Comparison of ENCODE assay signal across 8 cellular contexts in the genomic region with DNA sequence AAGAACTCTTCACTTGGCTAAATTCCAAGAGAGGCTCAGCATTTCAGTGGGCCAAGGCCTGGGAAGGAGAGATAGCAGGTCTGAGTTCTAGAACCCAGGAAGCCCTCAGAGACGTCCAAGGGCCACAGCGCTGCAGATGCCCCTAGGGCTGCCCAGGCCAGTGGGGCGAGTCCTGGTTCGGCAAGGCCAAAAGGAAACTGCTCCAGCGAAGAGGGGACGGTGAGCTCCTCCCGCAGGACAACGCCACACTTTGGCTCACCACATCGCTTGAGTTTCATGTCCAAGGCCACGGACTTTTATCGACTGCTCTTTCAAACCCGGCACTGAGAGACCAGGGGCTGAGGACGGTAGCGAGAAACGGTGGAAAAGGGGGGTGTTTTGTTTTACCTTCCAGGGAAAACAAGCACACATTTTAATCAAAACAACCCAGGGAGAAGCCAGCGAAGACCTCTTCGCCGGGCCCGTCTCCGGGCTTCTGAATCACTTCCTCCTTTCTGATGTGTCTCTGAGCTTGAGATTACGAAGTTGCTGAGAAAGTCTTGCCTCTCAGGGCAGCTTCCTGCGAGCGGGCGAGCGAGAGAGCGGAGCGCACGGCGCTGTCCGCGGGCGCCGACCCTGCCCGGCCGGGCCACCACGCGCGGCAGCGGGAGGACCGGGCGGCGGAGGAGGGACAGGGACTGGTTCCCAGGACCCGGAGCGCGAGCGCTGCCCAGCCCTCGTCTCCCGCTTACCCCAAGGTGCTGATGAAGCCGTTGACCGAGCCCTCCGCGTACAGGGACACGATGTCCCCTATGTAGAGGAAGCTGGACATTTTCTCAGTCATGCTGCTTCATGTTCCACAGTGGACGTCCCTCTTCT.
DNase-seq lines count a peak whose midpoint lies in the region; ATAC-seq lines count a peak whose summit lies in the region.

No MANE protein-coding gene starts in this region.

- H3K4me3 ChIP-seq in endocrine pancreas (ENCODE audit: control insufficient read depth, insufficient read depth, low read length) = peak overlapping the region; percentile 71

- peak; percentile 48 for ATAC-seq in GM18909 (IDR thresholded peaks at IDR 0.05; ENCODE audit: poor library complexity, unreplicated experiment)
- ATAC-seq in HG03135 (IDR thresholded peaks at IDR 0.05; ENCODE audit: unreplicated experiment) = peak; percentile 55

- DNase-seq in AML-193 (lab: John Stamatoyannopoulos, UW) (peak; percentile 85 to 89), NCI-H82 treated with DMSO at 0.1 percent for 48 hours (lab: John Stamatoyannopoulos, UW; ENCODE audit: unreplicated experiment) (peak; percentile 31), midbrain (lab: John Stamatoyannopoulos, UW) (peak; percentile 67)
- DNase-seq in activated CD8-positive, alpha-beta memory T cell treated with anti-CD3 and anti-CD28 coated beads for 4 hours (ENCODE audit: low read depth in 2 of 2) = peak; percentile 31 to 37
- DNase-seq in stimulated activated CD8-positive, alpha-beta memory T cell treated with anti-CD3 and anti-CD28 coated beads, Interleukin-2, amount 100 ng/mL, for 48 hours (ENCODE audit: low read depth in 2 of 2) = peak; percentile 32 to 49

- no peaks in the 10 kb centered on the region for H3K4me1 ChIP-seq in endocrine pancreas (ENCODE audit: control insufficient read depth, insufficient read depth, low read length)

- H3K9me3 ChIP-seq in endocrine pancreas (ENCODE audit: control insufficient read depth, low read length) = no peaks in the 10 kb centered on the region

- no peaks in the 10 kb centered on the region for H3K27me3 ChIP-seq in endocrine pancreas (ENCODE audit: control insufficient read depth, insufficient read depth, low read length)

- no peaks in the 10 kb centered on the region for H3K36me3 ChIP-seq in endocrine pancreas (ENCODE audit: control insufficient read depth, insufficient read depth, low read length)

- peak overlapping the region; percentile 89 for H3K9ac ChIP-seq in endocrine pancreas (ENCODE audit: control insufficient read depth, insufficient read depth, low read length)

Comparison
In these comparisons a context has a peak if more than half of its experiments do, and no peak if none do; other contexts are left out.
1. Peak in every context shown above with its lines: DNase-seq, ATAC-seq and H3K4me3 ChIP-seq.
2. DNase-seq: peak in every context shown above with its lines; median percentile 87 in AML-193; 67 in midbrain; 40 in stimulated activated CD8-positive, alpha-beta memory T cell treated with anti-CD3 and anti-CD28 coated beads, Interleukin-2, amount 100 ng/mL, for 48 hours; 34 in activated CD8-positive, alpha-beta memory T cell treated with anti-CD3 and anti-CD28 coated beads for 4 hours; 31 in NCI-H82 treated with DMSO at 0.1 percent for 48 hours.